Comparison of ENCODE assay signal across 20 cellular contexts in the genomic region with DNA sequence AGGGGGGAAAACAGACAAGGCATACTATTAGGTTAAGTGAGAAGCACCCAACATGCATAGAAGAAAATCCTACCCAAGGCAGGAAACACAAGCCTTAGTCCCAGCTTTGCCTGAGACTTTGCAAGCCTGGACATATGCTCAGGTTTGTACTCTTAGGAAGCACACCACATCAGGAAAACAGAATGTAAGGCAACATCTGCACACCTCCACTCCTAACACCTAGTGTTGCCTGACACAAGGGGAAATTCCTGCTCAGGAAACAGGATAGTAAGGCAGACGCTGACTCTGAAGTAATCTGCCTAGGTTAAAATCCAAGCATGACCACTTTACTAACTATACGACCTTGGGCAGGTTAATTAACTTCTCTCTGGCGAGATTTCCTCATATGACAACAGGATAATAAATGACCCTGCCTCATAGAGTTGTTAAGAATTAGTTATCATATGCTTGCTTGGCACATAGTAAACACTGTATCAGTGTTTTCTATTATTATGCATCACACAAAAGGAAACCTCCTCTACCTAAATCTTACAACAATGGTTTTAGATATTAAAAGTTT.
DNase-seq lines count a peak whose midpoint lies in the region; ATAC-seq and TF ChIP-seq lines count a peak whose summit lies in the region.
"Had no signal": no experiment of that assay in that cellular context is flagged by ENCODE, and none has a peak within 500 bp of the region (broad histone marks: within the 10 kb centered on the region; RNA-seq: fewer than 3 reads in every experiment).

No MANE protein-coding gene starts in this region.

- CTCF ChIA-PET in CD4-positive, alpha-beta T cell (lab: Charles Lee), result no interaction called here
- CTCF ChIA-PET in naive thymus-derived CD4-positive, alpha-beta T cell (lab: Charles Lee), result interaction anchor here (0.7 kb wide), 1 partner anchor 299 kb away, joined by 3 read pairs; no protein-coding TSS in a partner anchor

- H3K9me3 Mint-ChIP-seq in CD4-positive, alpha-beta T cell, result no peaks in the 10 kb centered on the region
- no peaks in the 10 kb centered on the region for H3K9me3 Mint-ChIP-seq in naive thymus-derived CD4-positive, alpha-beta T cell
- H3K9me3 Mint-ChIP-seq: CD8-positive, alpha-beta memory T cell; HFFc6 had no signal

- TF ChIP-seq EP300 in stomach (IDR thresholded peaks at IDR 0.05), result no peak

- ATAC-seq in CD4-positive, alpha-beta T cell (ENCODE audit: poor library complexity), result no peak
- no peak for ATAC-seq in naive thymus-derived CD4-positive, alpha-beta T cell
- ATAC-seq: A549, HepG2 had no signal

- TF ChIP-seq CTCF in CD4-positive, alpha-beta T cell (IDR thresholded peaks at IDR 0.05), result no peak
- TF ChIP-seq CTCF in dorsolateral prefrontal cortex (IDR thresholded peaks at IDR 0.05 in 54 of 56, conservative IDR thresholded peaks at IDR 0.05 in 2 of 56; ENCODE audit: low read depth in 1 of 56, partially characterized antibody in 56 of 56) (no peak), coronary artery (IDR thresholded peaks at IDR 0.05) (no peak), stomach (IDR thresholded peaks at IDR 0.05) (no peak)

- intact Hi-C loops in CD4-positive, alpha-beta T cell (cut with DNase I, micrococcal nuclease), result loop anchor here in 1 of 2 experiments (10.0 kb wide), 1 partner anchor 392 kb away; no protein-coding TSS in a partner anchor
- intact Hi-C loops in dorsolateral prefrontal cortex (cut with DNase I) (no loop called here), stomach (cut with DNase I; ENCODE audit: low total_unique reads) (no loop called here)
- intact Hi-C loops in naive thymus-derived CD4-positive, alpha-beta T cell (cut with micrococcal nuclease), result loop anchor here (5.0 to 10.0 kb wide), 2 partner anchors 120 to 552 kb away; a partner anchor contains a TSS

- no peak for DNase-seq in CD4-positive, alpha-beta T cell
- DNase-seq in NCI-H2171 (lab: John Stamatoyannopoulos, UW) (peak; percentile 22), dorsolateral prefrontal cortex (no peak), coronary artery (ENCODE audit: low spot score) (no peak), stomach (no peak), DMS114 treated with DMSO at 0.1 percent for 48 hours (lab: John Stamatoyannopoulos, UW; ENCODE audit: unreplicated experiment) (no peak)
- DNase-seq in naive thymus-derived CD4-positive, alpha-beta T cell, result no peak
- DNase-seq: CD8-positive, alpha-beta memory T cell; DMS79; HFFc6; KG1; NCI-H1105 treated with DMSO at 0.1 percent for 48 hours; NCI-H2227 treated with DMSO at 0.1 percent for 48 hours; NCI-H510A treated with DMSO at 0.1 percent for 48 hours; NCI-H774; OCI-M1; SHP77 had no signal

- no peaks in the 10 kb centered on the region for H3K4me1 Mint-ChIP-seq in CD4-positive, alpha-beta T cell (ENCODE audit: low read depth)
- peaks cover 0 to 8% (median 0%) of the 10 kb centered on the region in 7 donors for H3K4me1 Mint-ChIP-seq in naive thymus-derived CD4-positive, alpha-beta T cell
- H3K4me1 Mint-ChIP-seq: CD8-positive, alpha-beta memory T cell had no signal

- no peaks in the 10 kb centered on the region for H3K27me3 ChIP-seq in CD4-positive, alpha-beta T cell (ENCODE audit: control insufficient read depth, insufficient read depth, low read length)
- no peaks in the 10 kb centered on the region for H3K27me3 ChIP-seq in dorsolateral prefrontal cortex
- no peaks in the 10 kb centered on the region for H3K27me3 ChIP-seq in naive thymus-derived CD4-positive, alpha-beta T cell (ENCODE audit: control insufficient read depth in 2 of 2, insufficient read depth in 2 of 2, low read length in 2 of 2)
- no peaks in the 10 kb centered on the region for H3K27me3 ChIP-seq in stomach
- H3K27me3 ChIP-seq: BLaER1 had no signal

- peak overlapping the region; percentile 22 for H3K27ac Mint-ChIP-seq in CD4-positive, alpha-beta T cell
- H3K27ac Mint-ChIP-seq in naive thymus-derived CD4-positive, alpha-beta T cell, result peak overlapping the region in 5 of 9 donors; percentile 38 to 79 (median 61)
- H3K27ac Mint-ChIP-seq: HFFc6 had no signal

- H3K36me3 ChIP-seq in naive thymus-derived CD4-positive, alpha-beta T cell (ENCODE audit: control insufficient read depth in 2 of 3, insufficient read depth in 3 of 3, low read length in 3 of 3), result peaks cover 9 to 60% (median 22%) of the 10 kb centered on the region in 3 experiments
- H3K36me3 ChIP-seq in stomach, result peaks cover 17 to 82% (median 63%) of the 10 kb centered on the region in 4 donors

- no peak overlapping the region for H3K4me3 Mint-ChIP-seq in CD4-positive, alpha-beta T cell
- H3K4me3 Mint-ChIP-seq in naive thymus-derived CD4-positive, alpha-beta T cell, result no peak overlapping the region
- H3K4me3 Mint-ChIP-seq: CD8-positive, alpha-beta memory T cell; HFFc6 had no signal

- H3K36me3 Mint-ChIP-seq in CD4-positive, alpha-beta T cell (ENCODE audit: low read depth), result peaks cover 80% of the 10 kb centered on the region
- H3K36me3 Mint-ChIP-seq in naive thymus-derived CD4-positive, alpha-beta T cell, result peaks cover 18 to 58% (median 37%) of the 10 kb centered on the region in 5 donors

- H3K4me3 ChIP-seq in dorsolateral prefrontal cortex (no peak overlapping the region), coronary artery (no peak overlapping the region), stomach (no peak overlapping the region)
- H3K4me3 ChIP-seq in naive thymus-derived CD4-positive, alpha-beta T cell (ENCODE audit: low read length), result no peak overlapping the region
- H3K4me3 ChIP-seq: A549, BLaER1 had no signal

- H3K27me3 Mint-ChIP-seq in CD4-positive, alpha-beta T cell, result no peaks in the 10 kb centered on the region
- H3K27me3 Mint-ChIP-seq in naive thymus-derived CD4-positive, alpha-beta T cell, result no peaks in the 10 kb centered on the region
- H3K27me3 Mint-ChIP-seq: CD8-positive, alpha-beta memory T cell had no signal

- WGBS in stomach, 5 donors, result 65 to 79% (median 76%) methylated on average over 3 of the region's 3 CpGs

- no peak overlapping the region for H3K27ac ChIP-seq in CD4-positive, alpha-beta T cell (ENCODE audit: low read depth, low read length)
- H3K27ac ChIP-seq in dorsolateral prefrontal cortex, result peak overlapping the region in 33 of 59 donors; percentile 1 to 72 (median 30)
- H3K27ac ChIP-seq in naive thymus-derived CD4-positive, alpha-beta T cell (ENCODE audit: low read depth, low read length), result peak overlapping the region; percentile 21
- no peak overlapping the region for H3K27ac ChIP-seq in coronary artery
- no peak overlapping the region for H3K27ac ChIP-seq in stomach
- H3K27ac ChIP-seq: A549, BLaER1 had no signal

- H3K9me3 ChIP-seq in CD4-positive, alpha-beta T cell (ENCODE audit: control insufficient read depth, low read length), result no peaks in the 10 kb centered on the region
- no peaks in the 10 kb centered on the region for H3K9me3 ChIP-seq in naive thymus-derived CD4-positive, alpha-beta T cell (ENCODE audit: control insufficient read depth in 2 of 3, low read length in 3 of 3)
- H3K9me3 ChIP-seq in stomach, result no peaks in the 10 kb centered on the region
- H3K9me3 ChIP-seq: A549, BLaER1 had no signal

- TF ChIP-seq POLR2A in stomach (IDR thresholded peaks at IDR 0.05), result no peak

- POLR2A ChIA-PET in CD4-positive, alpha-beta T cell (lab: Charles Lee), result no interaction called here
- POLR2A ChIA-PET in naive thymus-derived CD4-positive, alpha-beta T cell (lab: Charles Lee), result no interaction called here

- no peaks in the 10 kb centered on the region for H3K4me1 ChIP-seq in naive thymus-derived CD4-positive, alpha-beta T cell (ENCODE audit: control insufficient read depth in 2 of 2, insufficient read depth in 2 of 2, low read length in 2 of 2)
- no peaks in the 10 kb centered on the region for H3K4me1 ChIP-seq in stomach
- H3K4me1 ChIP-seq: A549, BLaER1 had no signal

Comparison
In these comparisons a context has a peak if more than half of its experiments do, and no peak if none do; other contexts are left out.
1. H3K27ac ChIP-seq: peak in dorsolateral prefrontal cortex (33 of 59) and naive thymus-derived CD4-positive, alpha-beta T cell (single experiment); none in CD4-positive, alpha-beta T cell (single experiment), coronary artery (0 of 2) and stomach (0 of 5).
2. intact Hi-C loops: an anchor here in naive thymus-derived CD4-positive, alpha-beta T cell (5.0 to 10.0 kb wide); none called in dorsolateral prefrontal cortex and stomach.